In genomic region chr12:27521066-27521465, GRCh38 we compare ENCODE assay signal across 11 cellular contexts. TPM values are rescaled to one million over a fixed set of nuclear protein-coding genes. Genes with fewer than 3 reads are reported as not detected.
DNase-seq lines count a peak whose midpoint lies in the region; ATAC-seq and TF ChIP-seq lines count a peak whose summit lies in the region.
"Had no signal": no experiment of that assay in that cellular context is flagged by ENCODE, and none has a peak within 500 bp of the region (broad histone marks: within the 10 kb centered on the region; RNA-seq: fewer than 3 reads in every experiment).

No MANE protein-coding gene starts in this region.

- H3K36me3 ChIP-seq in A673 (ENCODE audit: insufficient read depth, low read length, poor library complexity, severe bottlenecking) (no peaks in the 10 kb centered on the region), lower lobe of right lung (no peaks in the 10 kb centered on the region)

- no CpG with 5 or more reads among the region's 4 CpGs for WGBS in H9 (ENCODE audit: extremely low coverage, insufficient read length, low lambda C conversion rate)

- no peaks in the 10 kb centered on the region for H3K9me3 ChIP-seq in A673 (ENCODE audit: low read depth, low read length, poor library complexity, severe bottlenecking)
- H3K9me3 ChIP-seq in H9 (ENCODE audit: control insufficient read depth, low read depth, low read length): no peaks in the 10 kb centered on the region
- H3K9me3 ChIP-seq in lower lobe of right lung: no peaks in the 10 kb centered on the region

- CTCF ChIA-PET in A673 (lab: Charles Lee): no interaction called here

- peak overlapping the region; percentile 78 for H2AFZ ChIP-seq in H9 (ENCODE audit: low read length)

- peaks cover 20% of the 10 kb centered on the region for H3K27me3 Mint-ChIP-seq in H9 (ENCODE audit: low read depth)

- H3K27me3 ChIP-seq in A673 (replicated peaks; ENCODE audit: insufficient read depth, low read depth, low read length, poor library complexity): no peaks in the 10 kb centered on the region
- no peaks in the 10 kb centered on the region for H3K27me3 ChIP-seq in H9 (ENCODE audit: insufficient read depth, low read length)
- no peaks in the 10 kb centered on the region for H3K27me3 ChIP-seq in lower lobe of right lung (ENCODE audit: low read depth)

- H3K36me3 Mint-ChIP-seq in H9 (ENCODE audit: insufficient read depth in 1 of 3, low read depth in 3 of 3): peaks cover 0 to 1% (median 0%) of the 10 kb centered on the region in 3 experiments; a peak in 1 of 7 replicates
- H3K36me3 Mint-ChIP-seq: activated CD4-positive, alpha-beta memory T cell treated with anti-CD3 and anti-CD28 coated beads for 36 hours had no signal

- ATAC-seq in lower lobe of right lung: no peak
- ATAC-seq in GM21381 (IDR thresholded peaks at IDR 0.05; ENCODE audit: unreplicated experiment): no peak
- no peak for ATAC-seq in HG03139 (IDR thresholded peaks at IDR 0.05; ENCODE audit: unreplicated experiment)
- no peak for ATAC-seq in GM18505 (IDR thresholded peaks at IDR 0.05; ENCODE audit: unreplicated experiment)
- ATAC-seq in GM19463 (IDR thresholded peaks at IDR 0.05; ENCODE audit: unreplicated experiment): no peak

- intact Hi-C loops in A673 (cut with micrococcal nuclease; ENCODE audit: unreplicated experiment) (loop anchor here (5.0 kb wide), 1 partner anchor 96 kb away; no protein-coding TSS in a partner anchor), lower lobe of right lung (cut with DNase I) (no loop called here)

- TF ChIP-seq CTCF in A673 (conservative IDR thresholded peaks at IDR 0.05; ENCODE audit: low read depth, low read length): no peak
- no peak for TF ChIP-seq CTCF in H9 (conservative IDR thresholded peaks at IDR 0.05)
- no peak for TF ChIP-seq CTCF in lower lobe of right lung (IDR thresholded peaks at IDR 0.05)

- no peak overlapping the region for H3K56ac ChIP-seq in H9 (ENCODE audit: insufficient read length, low read depth, low read length)

- H3K27ac Mint-ChIP-seq in H9: peak overlapping the region in 1 of 3 experiments; percentile 40; a peak in 1 of 7 replicates
- H3K27ac Mint-ChIP-seq: activated CD4-positive, alpha-beta memory T cell treated with anti-CD3 and anti-CD28 coated beads for 36 hours had no signal

- peaks cover 18% of the 10 kb centered on the region for H3K23me2 ChIP-seq in H9 (ENCODE audit: insufficient read length, low read depth, low read length, poor library complexity, severe bottlenecking)

- TF ChIP-seq POLR2A in GM18505 (IDR thresholded peaks at IDR 0.05; ENCODE audit: borderline replicate concordance, extremely low read depth, insufficient read depth, insufficient read length): no peak

- H3K4me3 Mint-ChIP-seq in H9: peak overlapping the region in 1 of 2 experiments; percentile 65; a peak in 2 of 5 replicates
- H3K4me3 Mint-ChIP-seq: activated CD4-positive, alpha-beta memory T cell treated with anti-CD3 and anti-CD28 coated beads for 36 hours had no signal

- no peak overlapping the region for H3K23ac ChIP-seq in H9 (ENCODE audit: insufficient read length, low read depth, low read length)

- no peak overlapping the region for H4K5ac ChIP-seq in H9 (ENCODE audit: insufficient read length, low read depth, low read length)

- 0 out of 2 replicates have a peak, but pooled peaks cover 2% of the 10 kb centered on the region for H3K79me2 ChIP-seq in H9 (ENCODE audit: insufficient read depth, low read length)

- no peaks in the 10 kb centered on the region for H3K79me1 ChIP-seq in H9 (ENCODE audit: insufficient read depth, low read depth, low read length, poor library complexity, severe bottlenecking)

- no peak overlapping the region for H2BK5ac ChIP-seq in H9 (ENCODE audit: insufficient read length, low read length)

- no peak overlapping the region for H2BK20ac ChIP-seq in H9 (ENCODE audit: low read depth, low read length, poor library complexity, severe bottlenecking)

- no peaks in the 10 kb centered on the region for H4K20me1 ChIP-seq in H9 (ENCODE audit: control insufficient read depth, insufficient read depth, insufficient read length)

- no peak overlapping the region for H2AK5ac ChIP-seq in H9 (ENCODE audit: insufficient read length, low read length)

- H3K4me1 Mint-ChIP-seq in H9: peaks cover 37 to 38% of the 10 kb centered on the region in 2 experiments

- H2BK12ac ChIP-seq in H9 (ENCODE audit: insufficient read length, low read depth, low read length): no peak overlapping the region

- no peak overlapping the region for H2BK120ac ChIP-seq in H9 (ENCODE audit: low read depth, low read length, poor library complexity, severe bottlenecking)

- no peak overlapping the region for H3K9ac ChIP-seq in H9 (ENCODE audit: extremely low read depth, insufficient read length, low read length)
- H3K9ac ChIP-seq: KMS-11 had no signal

- H3K4me1 ChIP-seq in A673 (ENCODE audit: insufficient read depth, low read length, poor library complexity, severe bottlenecking) (peaks cover 33% of the 10 kb centered on the region), H9 (ENCODE audit: insufficient read depth, low read length) (peaks cover 12% of the 10 kb centered on the region; the same call in 1 of the 2 replicates), lower lobe of right lung (peaks cover 25% of the 10 kb centered on the region)

- H3K9me3 Mint-ChIP-seq in H9: no peaks in the 10 kb centered on the region
- H3K9me3 Mint-ChIP-seq: activated CD4-positive, alpha-beta memory T cell treated with anti-CD3 and anti-CD28 coated beads for 36 hours had no signal

- no TSS peak for BruUV-seq in A673 (replicated peaks; lab: Mats Ljungman, UMichigan)

- no peak overlapping the region for H4K91ac ChIP-seq in H9 (ENCODE audit: insufficient read length, low read depth, low read length)

- H3K4ac ChIP-seq in H9 (ENCODE audit: low read depth, low read length): no peak overlapping the region

- H3K4me2 ChIP-seq in H9 (ENCODE audit: insufficient read depth, insufficient read length, low read length): peak overlapping the region; percentile 10
- H3K4me2 ChIP-seq: KMS-11 had no signal

- no peak overlapping the region for H3K4me3 ChIP-seq in A673 (ENCODE audit: low read depth, low read length, poor library complexity, severe bottlenecking)
- no peak overlapping the region for H3K4me3 ChIP-seq in lower lobe of right lung

- H3K14ac ChIP-seq in H9 (ENCODE audit: insufficient read depth, low read length): no peak overlapping the region

- H2BK15ac ChIP-seq in H9 (ENCODE audit: low read depth, low read length): no peak overlapping the region

- H4K8ac ChIP-seq in H9 (replicated peaks; ENCODE audit: insufficient read length, low read depth, low read length): no peak overlapping the region

- no peak overlapping the region for H3K27ac ChIP-seq in A673 (ENCODE audit: low read depth, low read length, poor library complexity, severe bottlenecking)
- H3K27ac ChIP-seq in H9 (ENCODE audit: insufficient read length, low read depth, low read length): no peak overlapping the region
- H3K27ac ChIP-seq in lower lobe of right lung: peak overlapping the region; percentile 25
- H3K27ac ChIP-seq: KMS-11, RWPE1 had no signal

- H3K18ac ChIP-seq in H9 (ENCODE audit: insufficient read length, low read depth, low read length): peak overlapping the region; percentile 10

- POLR2A ChIA-PET in A673 (lab: Charles Lee; ENCODE audit: low non-redundant PET): no interaction called here

- no peak overlapping the region for H3T11ph ChIP-seq in H9 (ENCODE audit: low read length)

- peak; percentile 49 for DNase-seq in A673 (ENCODE audit: low spot score)
- DNase-seq in H9: peak; percentile 47
- peak; percentile 68 for DNase-seq in amniotic epithelial cell (ENCODE audit: low read depth)
- DNase-seq in lower lobe of right lung: no peak
- DNase-seq: activated CD4-positive, alpha-beta memory T cell treated with anti-CD3 and anti-CD28 coated beads for 36 hours had no signal

RNA-seq across cellular contexts. Expression of gene PPFIBP1, which starts 2.9 kb away (rescaled TPM):
- 41.2 and 49.1 TPM in 2 replicates for total RNA-seq in A673 (2021)
- total RNA-seq in H9 (2021): 28.7 and 29.2 TPM in 2 replicates
- 117 TPM for total RNA-seq in lower lobe of right lung
